1 cellular context compared by ENCODE assay signal in genomic region chr10:49768731-49769130, GRCh38.
TF ChIP-seq lines count a peak whose summit lies in the region.

No MANE protein-coding gene starts in this region.

TF ChIP-seq in HepG2, 621 proteins besides CTCF, POLR2A, EP300 and RAD21 (continued from another document):
- TF ChIP-seq ZNF121 (CRISPR knock-in tag; IDR thresholded peaks at IDR 0.05) (no peak), ETS1 (CRISPR knock-in tag; IDR thresholded peaks at IDR 0.05) (no peak), ZSCAN21 (CRISPR knock-in tag; IDR thresholded peaks at IDR 0.05; ENCODE audit: borderline replicate concordance) (no peak), RBM22 (optimal IDR thresholded peaks at IDR 0.05; ENCODE audit: low read length) (no peak), ZBTB42 (CRISPR knock-in tag; IDR thresholded peaks at IDR 0.05) (no peak)
- TF ChIP-seq, protein P1, sequence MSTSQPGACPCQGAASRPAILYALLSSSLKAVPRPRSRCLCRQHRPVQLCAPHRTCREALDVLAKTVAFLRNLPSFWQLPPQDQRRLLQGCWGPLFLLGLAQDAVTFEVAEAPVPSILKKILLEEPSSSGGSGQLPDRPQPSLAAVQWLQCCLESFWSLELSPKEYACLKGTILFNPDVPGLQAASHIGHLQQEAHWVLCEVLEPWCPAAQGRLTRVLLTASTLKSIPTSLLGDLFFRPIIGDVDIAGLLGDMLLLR (CRISPR knock-in tag; IDR thresholded peaks at IDR 0.05): no peak
